In the genomic region with DNA sequence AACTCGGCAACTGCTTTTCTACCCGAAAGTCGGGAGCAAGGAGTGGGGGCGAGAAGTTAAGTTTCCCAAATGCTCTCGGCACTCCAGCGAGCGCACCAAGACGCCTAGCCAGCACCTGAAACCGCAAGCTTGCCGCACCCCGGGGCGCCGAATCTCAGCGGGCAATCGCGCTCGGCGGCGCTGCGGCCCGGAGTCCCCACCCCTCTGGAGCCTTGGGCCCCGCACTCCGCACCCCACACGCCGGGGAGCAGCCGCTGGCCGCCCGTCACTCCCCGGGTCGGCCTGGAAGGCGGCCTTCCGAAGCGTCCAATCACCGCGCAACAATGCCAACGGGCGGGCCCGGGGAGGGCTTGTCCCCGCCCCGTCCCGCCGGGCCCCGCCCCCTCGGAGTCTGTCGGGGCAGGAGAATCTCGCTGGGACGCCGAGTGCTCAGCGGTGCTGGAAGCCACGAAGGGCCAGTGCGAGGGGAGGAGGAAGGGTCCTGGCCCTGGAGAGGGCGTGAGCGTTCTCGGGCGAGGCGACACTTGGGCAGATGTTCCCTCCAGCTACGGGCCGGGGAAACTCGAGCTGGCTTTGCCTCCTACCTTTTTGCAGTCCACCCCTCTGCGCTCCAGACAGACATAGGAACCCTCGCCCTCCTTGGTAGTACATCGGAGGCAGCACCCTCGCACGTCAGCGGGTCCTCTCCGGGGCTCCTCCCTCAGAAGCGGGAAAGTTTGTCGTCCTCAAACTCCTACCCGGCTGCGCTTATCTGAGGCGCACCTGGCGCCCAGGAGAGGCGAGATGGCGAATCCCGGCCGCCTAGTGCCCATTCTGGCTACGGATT, we compare ENCODE assay signal across 9 cellular contexts. TPM values are rescaled to one million over a fixed set of nuclear protein-coding genes. Genes with fewer than 3 reads are reported as not detected.
DNase-seq lines count a peak whose midpoint lies in the region; ATAC-seq, FAIRE-seq and TF ChIP-seq lines count a peak whose summit lies in the region.
"Had no signal": no experiment of that assay in that cellular context is flagged by ENCODE, and none has a peak within 500 bp of the region (broad histone marks: within the 10 kb centered on the region; RNA-seq: fewer than 3 reads in every experiment).

No MANE protein-coding gene starts in this region.

- peaks cover 18% of the 10 kb centered on the region for H3K4me1 Mint-ChIP-seq in neural progenitor cell

- H3K4me3 ChIP-seq in Jurkat, Clone E6-1 (ENCODE audit: low read length): peak overlapping the region; percentile 52
- H3K4me3 ChIP-seq in neural progenitor cell (peak overlapping the region; percentile 82), stomach smooth muscle (ENCODE audit: low read length in 2 of 2) (peak overlapping the region; percentile 75 to 83)

- peak overlapping the region; percentile 81 for H3K27ac ChIP-seq in RWPE1
- H3K27ac ChIP-seq in neural progenitor cell: no peak overlapping the region
- H3K27ac ChIP-seq in stomach smooth muscle (ENCODE audit: low read length): peak overlapping the region; percentile 41
- H3K27ac ChIP-seq: epithelial cell of prostate had no signal

- peaks cover 23% of the 10 kb centered on the region for H3K4me1 ChIP-seq in neural progenitor cell
- H3K4me1 ChIP-seq in stomach smooth muscle (ENCODE audit: control insufficient read depth, insufficient read depth, low read length): peaks cover 22% of the 10 kb centered on the region

- H3K79me2 ChIP-seq in neural progenitor cell (ENCODE audit: low read depth): no peaks in the 10 kb centered on the region

- H3K9me3 Mint-ChIP-seq in neural progenitor cell: peaks cover 2% of the 10 kb centered on the region

- FAIRE-seq in frontal cortex (lab: Jason Lieb, UNC): no peak

- H4K20me1 ChIP-seq in neural progenitor cell (ENCODE audit: low read depth): peaks cover 25% of the 10 kb centered on the region

- no peak overlapping the region for H3K27ac Mint-ChIP-seq in neural progenitor cell

- peak overlapping the region; percentile 83 for H3K4me3 Mint-ChIP-seq in neural progenitor cell

- no peaks in the 10 kb centered on the region for H3K36me3 ChIP-seq in neural progenitor cell
- H3K36me3 ChIP-seq in stomach smooth muscle (ENCODE audit: control insufficient read depth in 2 of 2, insufficient read depth in 2 of 2, low read length in 2 of 2): no peaks in the 10 kb centered on the region

- peak; percentile 83 for DNase-seq in DMS153 (lab: John Stamatoyannopoulos, UW)
- DNase-seq in Jurkat, Clone E6-1 (ENCODE audit: low read depth, low spot score): peak; percentile 27
- peak; percentile 77 for DNase-seq in RWPE1 (ENCODE audit: low spot score)
- peak in 3 of 4 experiments; percentile 2 to 19 (median 7) for DNase-seq in activated naive CD4-positive, alpha-beta T cell (lab: John Stamatoyannopoulos, UW)
- peak; percentile 82 to 86 for DNase-seq in frontal cortex (ENCODE audit: low spot score in 2 of 2)
- peak; percentile 95 for DNase-seq in neural progenitor cell (ENCODE audit: low spot score)

- TF ChIP-seq CTCF in RWPE1 (conservative IDR thresholded peaks at IDR 0.05; ENCODE audit: low read depth) (no peak), neural progenitor cell (IDR thresholded peaks at IDR 0.05) (no peak)

- H3K36me3 Mint-ChIP-seq in neural progenitor cell: no peaks in the 10 kb centered on the region

- ATAC-seq in GM21786 (IDR thresholded peaks at IDR 0.05; ENCODE audit: unreplicated experiment): peak; percentile 95

- H3K27me3 ChIP-seq in neural progenitor cell (peaks cover 96% of the 10 kb centered on the region), stomach smooth muscle (ENCODE audit: control insufficient read depth in 1 of 2, insufficient read depth in 2 of 2, low read length in 2 of 2) (peaks cover 21 to 28% of the 10 kb centered on the region in 2 donors)

- peak overlapping the region; percentile 91 for H3K4me2 ChIP-seq in neural progenitor cell

- H2AFZ ChIP-seq in neural progenitor cell (replicated peaks): peak overlapping the region; percentile 85

- CTCF ChIA-PET in RWPE1 (lab: Yijun Ruan, JAX): interaction anchor here (0.7 kb wide), 1 partner anchor 179 kb away, joined by 4 read pairs; no protein-coding TSS in a partner anchor

- H3K9ac ChIP-seq in neural progenitor cell (no peak overlapping the region), stomach smooth muscle (ENCODE audit: low read length in 2 of 2) (peak overlapping the region; percentile 55 to 58)

- H3K9me3 ChIP-seq in neural progenitor cell (ENCODE audit: low read depth): no peaks in the 10 kb centered on the region
- H3K9me3 ChIP-seq in stomach smooth muscle (ENCODE audit: control insufficient read depth in 2 of 2, low read length in 2 of 2): no peaks in the 10 kb centered on the region

- POLR2A ChIA-PET in RWPE1 (lab: Yijun Ruan, JAX; ENCODE audit: low non-redundant PET): no interaction called here

- peaks cover 31% of the 10 kb centered on the region for H3F3A ChIP-seq in neural progenitor cell (ENCODE audit: low read depth)

- peaks cover 64% of the 10 kb centered on the region for H3K27me3 Mint-ChIP-seq in neural progenitor cell (ENCODE audit: insufficient read depth, low read depth)

RNA-seq across cellular contexts. Expression of a gene that starts 1.1 kb away (rescaled TPM):
- polyA plus RNA-seq in Jurkat, Clone E6-1 (2012; ENCODE audit: insufficient read depth, insufficient read length): 0.48 TPM
- total RNA-seq in frontal cortex (1.6 TPM), neural progenitor cell (ENCODE audit: low replicate concordance) (0.15 and 2.3 TPM in 2 replicates)

Comparison
In these comparisons a context has a peak if more than half of its experiments do, and no peak if none do; other contexts are left out.
1. DNase-seq: peak in every context shown above with its lines; median percentile 95 in neural progenitor cell; 84 in frontal cortex; 83 in DMS153; 77 in RWPE1; 27 in Jurkat, Clone E6-1; 7 in activated naive CD4-positive, alpha-beta T cell.